8 cellular contexts compared by ENCODE assay signal in the genomic region with DNA sequence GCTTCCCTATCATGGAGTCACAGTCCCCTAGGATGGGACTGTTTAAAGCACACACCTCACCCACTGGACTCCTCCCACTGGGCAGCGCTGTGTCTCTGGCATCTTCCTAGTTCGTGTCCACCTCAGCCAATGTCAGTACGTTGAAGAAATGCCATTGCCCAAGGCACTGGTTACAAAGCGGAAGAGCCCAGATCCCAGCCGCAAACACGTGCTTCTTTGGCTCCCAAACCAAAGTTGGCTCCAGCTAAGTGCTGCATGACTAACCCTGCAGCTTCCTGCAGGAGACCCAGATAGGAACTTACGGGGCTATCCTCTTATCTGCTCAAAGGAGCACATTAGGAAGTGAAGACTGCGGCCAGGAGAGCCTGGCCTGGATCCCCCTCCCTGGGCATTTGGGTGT. TPM values are rescaled to one million over a fixed set of nuclear protein-coding genes. Genes with fewer than 3 reads are reported as not detected.
DNase-seq lines count a peak whose midpoint lies in the region; ATAC-seq and TF ChIP-seq lines count a peak whose summit lies in the region.

No MANE protein-coding gene starts in this region.

- DNase-seq in CD1c-positive myeloid dendritic cell (ENCODE audit: extremely low spot score) (peak; percentile 94), NOMO-1 treated with DMSO at 0.1 percent for 48 hours (lab: John Stamatoyannopoulos, UW; ENCODE audit: unreplicated experiment) (peak; percentile 87), dermis microvascular lymphatic vessel endothelial cell (ENCODE audit: low read depth in 2 of 2) (peak; percentile 72 to 94)

- ATAC-seq in HG02885 (IDR thresholded peaks at IDR 0.05; ENCODE audit: poor library complexity, unreplicated experiment) (no peak), GM19467 (IDR thresholded peaks at IDR 0.05; ENCODE audit: unreplicated experiment) (no peak), GM18907 (IDR thresholded peaks at IDR 0.05; ENCODE audit: unreplicated experiment) (no peak), GM19035 (IDR thresholded peaks at IDR 0.05; ENCODE audit: unreplicated experiment) (no peak)

- peak overlapping the region in 1 of 2 experiments; percentile 3 for H3K4me3 ChIP-seq in neutrophil (ENCODE audit: low read depth in 1 of 2, low read length in 1 of 2)

- TF ChIP-seq CTCF in neutrophil (IDR thresholded peaks at IDR 0.05), result no peak

- H3K9me3 ChIP-seq in neutrophil, result no peaks in the 10 kb centered on the region

- H3K27me3 ChIP-seq in neutrophil, result no peaks in the 10 kb centered on the region

- peaks cover 38 to 55% of the 10 kb centered on the region in 2 experiments for H3K4me1 ChIP-seq in neutrophil (ENCODE audit: control insufficient read depth in 1 of 2, insufficient read depth in 1 of 2, low read depth in 1 of 2, low read length in 1 of 2)

- H3K36me3 ChIP-seq in neutrophil, result no peaks in the 10 kb centered on the region

- H3K27ac ChIP-seq in neutrophil, result peak overlapping the region; percentile 80

RNA-seq across cellular contexts. Expression of gene SYNE3, which starts 9.3 kb away (rescaled TPM):
- 9.7 and 17.1 TPM in 2 replicates for total RNA-seq in dermis microvascular lymphatic vessel endothelial cell

RNA-seq across cellular contexts. Expression of gene GLRX5, which starts 27.7 kb away (rescaled TPM):
- 31.6 and 41.7 TPM in 2 replicates for total RNA-seq in dermis microvascular lymphatic vessel endothelial cell
